In the genomic region with DNA sequence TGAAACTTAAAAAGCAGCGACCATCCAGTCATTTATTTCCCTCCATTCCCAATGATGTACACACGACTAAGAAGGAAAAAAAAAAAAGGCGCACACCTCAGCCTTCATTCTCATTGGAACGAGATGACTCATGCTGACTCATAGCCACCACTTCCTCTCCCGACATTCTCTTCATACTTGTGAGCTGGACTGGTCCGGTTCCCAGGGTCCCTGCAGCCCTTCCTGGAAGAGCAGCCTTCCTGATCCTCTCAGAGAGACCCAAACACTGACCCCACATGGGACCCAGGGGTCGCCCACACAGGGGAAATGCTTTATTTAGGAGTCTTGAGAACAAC, we compare ENCODE assay signal across 8 cellular contexts.
A peak's percentile ranks its signal among the peaks of the same experiment; 100 is the strongest.
DNase-seq lines count a peak whose midpoint lies in the region; ATAC-seq and TF ChIP-seq lines count a peak whose summit lies in the region.
"Not testable (repeated sequence)": the region's sequence is repeated elsewhere in the genome, so short reads cannot be mapped to it uniquely, and the experiment has no call there.

No MANE protein-coding gene starts in this region.

- not testable (repeated sequence) for DNase-seq in activated CD4-positive, alpha-beta memory T cell treated with anti-CD3 and anti-CD28 coated beads, Interleukin-2, amount 10 ng/mL, durations not matched to agents 7 days and 5 days; coronary artery (ENCODE audit: low spot score); kidney epithelial cell (ENCODE audit: low read depth); gastrocnemius medialis

- no CpG with 5 or more reads among the region's 7 CpGs for WGBS in HUES64

- peak overlapping the region; percentile 80 for H3K4me3 ChIP-seq in ACC112 (ENCODE audit: low read depth, low read length)
- H3K4me3 ChIP-seq in HUES64 (ENCODE audit: low read length), result peak overlapping the region; percentile 42; the same call in 1 of the 2 replicates
- peak overlapping the region; percentile 59 for H3K4me3 ChIP-seq in coronary artery
- peak overlapping the region; percentile 45 for H3K4me3 ChIP-seq in kidney epithelial cell (ENCODE audit: low read depth, low read length)
- H3K4me3 ChIP-seq in gastrocnemius medialis, result peak overlapping the region in 1 of 4 donors; percentile 38

- in situ Hi-C loops in gastrocnemius medialis (cut with MboI; ENCODE audit: low sequenced_read_pairs in 4 of 4), result not testable (repeated sequence)

- peak overlapping the region; percentile 68 for H3K4me3 Mint-ChIP-seq in activated CD4-positive, alpha-beta memory T cell treated with anti-CD3 and anti-CD28 coated beads, Interleukin-2, amount 10 ng/mL, durations not matched to agents 7 days and 5 days

- intact Hi-C loops in gastrocnemius medialis (cut with DNase I; ENCODE audit: low total_unique reads), result not testable (repeated sequence)

- POLR2A ChIA-PET in activated CD4-positive, alpha-beta memory T cell treated with anti-CD3 and anti-CD28 coated beads, Interleukin-2, amount 10 ng/mL, durations not matched to agents 7 days and 5 days (lab: Charles Lee), result not testable (repeated sequence)

- H3K9me3 Mint-ChIP-seq in activated CD4-positive, alpha-beta memory T cell treated with anti-CD3 and anti-CD28 coated beads, Interleukin-2, amount 10 ng/mL, durations not matched to agents 7 days and 5 days, result not testable (repeated sequence)

- not testable (repeated sequence) for H2AFZ ChIP-seq in ACC112 (ENCODE audit: low read length, unreplicated experiment)

- peaks cover 25% of the 10 kb centered on the region for H3K4me1 Mint-ChIP-seq in activated CD4-positive, alpha-beta memory T cell treated with anti-CD3 and anti-CD28 coated beads, Interleukin-2, amount 10 ng/mL, durations not matched to agents 7 days and 5 days

- TF ChIP-seq POLR2A in gastrocnemius medialis (IDR thresholded peaks at IDR 0.05), result not testable (repeated sequence)

- peaks cover 25% of the 10 kb centered on the region for H3K4me1 ChIP-seq in ACC112 (ENCODE audit: control insufficient read depth, insufficient read depth, low read length, unreplicated experiment)
- H3K4me1 ChIP-seq in HUES64 (ENCODE audit: insufficient read depth, low read length); gastrocnemius medialis: not testable (repeated sequence)

- H3K27me3 Mint-ChIP-seq in activated CD4-positive, alpha-beta memory T cell treated with anti-CD3 and anti-CD28 coated beads, Interleukin-2, amount 10 ng/mL, durations not matched to agents 7 days and 5 days, result not testable (repeated sequence)

- not testable (repeated sequence) for H3K36me3 ChIP-seq in ACC112 (ENCODE audit: insufficient read depth, low read length); HUES64 (ENCODE audit: insufficient read depth, low read length); kidney epithelial cell (ENCODE audit: control insufficient read depth, insufficient read depth, low read length); gastrocnemius medialis

- CTCF ChIA-PET in activated CD4-positive, alpha-beta memory T cell treated with anti-CD3 and anti-CD28 coated beads, Interleukin-2, amount 10 ng/mL, durations not matched to agents 7 days and 5 days (lab: Charles Lee), result not testable (repeated sequence)

- H3K27me3 ChIP-seq in ACC112 (ENCODE audit: insufficient read depth, low read length); HUES64 (ENCODE audit: insufficient read depth, low read length); kidney epithelial cell (ENCODE audit: control insufficient read depth, insufficient read depth, low read length); gastrocnemius medialis: not testable (repeated sequence)

- not testable (repeated sequence) for H3K9me3 ChIP-seq in HUES64 (ENCODE audit: insufficient read depth, low read depth, low read length); gastrocnemius medialis

- ATAC-seq in GM19351 (IDR thresholded peaks at IDR 0.05; ENCODE audit: unreplicated experiment) (peak; percentile 43), HG02798 (IDR thresholded peaks at IDR 0.05; ENCODE audit: poor library complexity, unreplicated experiment) (peak; percentile 70), gastrocnemius medialis (peak; percentile 88 to 89)

- H3K79me2 ChIP-seq in ACC112 (ENCODE audit: control insufficient read depth, insufficient read depth, low read length, unreplicated experiment), result peaks cover 26% of the 10 kb centered on the region

- H3K36me3 Mint-ChIP-seq in activated CD4-positive, alpha-beta memory T cell treated with anti-CD3 and anti-CD28 coated beads, Interleukin-2, amount 10 ng/mL, durations not matched to agents 7 days and 5 days (ENCODE audit: low read depth), result peaks cover 18% of the 10 kb centered on the region

- H3K27ac Mint-ChIP-seq in activated CD4-positive, alpha-beta memory T cell treated with anti-CD3 and anti-CD28 coated beads, Interleukin-2, amount 10 ng/mL, durations not matched to agents 7 days and 5 days, result peak overlapping the region; percentile 77

- TF ChIP-seq CTCF in coronary artery (IDR thresholded peaks at IDR 0.05); kidney epithelial cell (IDR thresholded peaks at IDR 0.05; ENCODE audit: insufficient read depth, low read length, poor library complexity, severe bottlenecking); gastrocnemius medialis (IDR thresholded peaks at IDR 0.05 in 4 of 5, conservative IDR thresholded peaks at IDR 0.05 in 1 of 5): not testable (repeated sequence)

- peak overlapping the region; percentile 52; the same call in 1 of the 2 replicates for H3K9ac ChIP-seq in HUES64 (ENCODE audit: low read depth, low read length)

- H3K27ac ChIP-seq in ACC112 (ENCODE audit: low read depth, low read length), result peak overlapping the region; percentile 92
- peak overlapping the region; percentile 65; the same call in 1 of the 2 replicates for H3K27ac ChIP-seq in HUES64 (ENCODE audit: low read depth, low read length)
- H3K27ac ChIP-seq in coronary artery, result peak overlapping the region; percentile 69 to 91
- peak overlapping the region in 3 of 4 donors; percentile 7 to 62 (median 15) for H3K27ac ChIP-seq in gastrocnemius medialis

Comparison
In these comparisons a context has a peak if more than half of its experiments do, and no peak if none do; other contexts are left out.
1. H3K27ac ChIP-seq: peak in every context shown above with its lines; median percentile 92 in ACC112; 80 in coronary artery; 65 in HUES64; 15 in gastrocnemius medialis.